In the genomic region with DNA sequence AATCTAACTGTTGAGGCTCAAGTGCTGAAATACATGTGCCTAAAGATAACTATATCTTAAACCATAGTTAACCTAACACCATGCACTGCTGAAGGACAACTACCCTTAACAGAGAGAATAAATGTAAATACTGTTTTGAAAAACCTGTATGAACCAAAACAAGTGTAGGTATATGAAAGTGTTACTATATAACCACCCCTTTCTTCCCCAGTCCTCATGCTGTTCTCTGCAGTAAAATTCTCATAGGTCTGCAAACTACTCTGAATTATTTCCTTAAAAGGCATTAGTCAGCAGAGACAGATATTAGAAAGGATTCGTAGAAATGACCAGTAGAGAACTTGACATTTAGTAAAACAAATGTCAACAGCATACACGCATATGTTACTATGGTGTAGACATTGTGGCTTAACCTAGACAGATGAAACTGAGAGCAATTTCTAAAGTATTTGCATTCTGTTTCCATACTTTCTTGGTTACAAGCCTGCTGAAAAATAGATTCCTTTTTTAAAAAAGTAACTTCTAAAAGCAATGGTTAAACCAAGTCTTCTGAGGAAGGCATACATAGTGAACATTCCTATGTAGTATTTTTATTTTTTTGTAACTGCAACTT, we compare ENCODE assay signal across 11 cellular contexts. TPM values are rescaled to one million over a fixed set of nuclear protein-coding genes. Genes with fewer than 3 reads are reported as not detected.
DNase-seq lines count a peak whose midpoint lies in the region; ATAC-seq and TF ChIP-seq lines count a peak whose summit lies in the region.
"Had no signal": no experiment of that assay in that cellular context is flagged by ENCODE, and none has a peak within 500 bp of the region (broad histone marks: within the 10 kb centered on the region; RNA-seq: fewer than 3 reads in every experiment).

No MANE protein-coding gene starts in this region.

- ATAC-seq in GM18505 (IDR thresholded peaks at IDR 0.05; ENCODE audit: unreplicated experiment) (peak; percentile 76), GM21390 (IDR thresholded peaks at IDR 0.05; ENCODE audit: unreplicated experiment) (peak; percentile 75), HG03045 (IDR thresholded peaks at IDR 0.05; ENCODE audit: unreplicated experiment) (peak; percentile 68)
- ATAC-seq: gastrocnemius medialis had no signal

- no peak for DNase-seq in SJCRH30
- no peak for DNase-seq in DMS79 treated with DMSO at 0.1 percent for 48 hours (lab: John Stamatoyannopoulos, UW)
- no peak for DNase-seq in stimulated activated CD4-positive, alpha-beta T cell treated with anti-CD3 and anti-CD28 coated beads, Interleukin-4, amount 100 ng/mL, for 24 hours
- no peak for DNase-seq in NCI-H146 treated with DMSO at 0.1 percent for 48 hours (lab: John Stamatoyannopoulos, UW; ENCODE audit: unreplicated experiment)
- no peak for DNase-seq in CD1c-positive myeloid dendritic cell (ENCODE audit: extremely low spot score)
- DNase-seq: gastrocnemius medialis, mammary epithelial cell had no signal

- H3K27me3 ChIP-seq in SJCRH30 = no peaks in the 10 kb centered on the region
- H3K27me3 ChIP-seq: gastrocnemius medialis, right atrium auricular region had no signal

- peaks cover 46% of the 10 kb centered on the region for H3K36me3 ChIP-seq in SJCRH30
- H3K36me3 ChIP-seq: gastrocnemius medialis, right atrium auricular region had no signal

- peak overlapping the region; percentile 96 for H3K27ac ChIP-seq in SJCRH30
- H3K27ac ChIP-seq: gastrocnemius medialis, right atrium auricular region had no signal

- peaks cover 44% of the 10 kb centered on the region for H3K4me1 ChIP-seq in SJCRH30
- H3K4me1 ChIP-seq: gastrocnemius medialis, right atrium auricular region had no signal

- no peaks in the 10 kb centered on the region for H3K9me3 ChIP-seq in SJCRH30 (replicated peaks)
- H3K9me3 ChIP-seq: gastrocnemius medialis, right atrium auricular region had no signal

- no peak for TF ChIP-seq POLR2A in GM18505 (IDR thresholded peaks at IDR 0.05; ENCODE audit: borderline replicate concordance, extremely low read depth, insufficient read depth, insufficient read length)

- no peak overlapping the region for H3K4me3 ChIP-seq in SJCRH30
- H3K4me3 ChIP-seq: gastrocnemius medialis, right atrium auricular region had no signal

RNA-seq across cellular contexts. Expression of gene CSRP2, which starts 13.9 kb away (rescaled TPM):
- 129 and 131 TPM in 2 replicates for total RNA-seq in SJCRH30 (2014; rRNA removed; shearing (Covaris generic))
